In genomic region chr10:100531761-100532160, GRCh38 we compare ENCODE assay signal across 29 cellular contexts. TPM values are rescaled to one million over a fixed set of nuclear protein-coding genes. Genes with fewer than 3 reads are reported as not detected.
A peak's percentile ranks its signal among the peaks of the same experiment; 100 is the strongest.
DNase-seq lines count a peak whose midpoint lies in the region; ATAC-seq and TF ChIP-seq lines count a peak whose summit lies in the region.
"Had no signal": no experiment of that assay in that cellular context is flagged by ENCODE, and none has a peak within 500 bp of the region (broad histone marks: within the 10 kb centered on the region; RNA-seq: fewer than 3 reads in every experiment).

No MANE protein-coding gene starts in this region.

- no peak for DNase-seq in activated T-cell treated with anti-CD3 and anti-CD28 coated beads, Interleukin-2, amount 50 U/mL, for 24 hours
- no peak for DNase-seq in activated T-cell treated with anti-CD3 and anti-CD28 coated beads, Interleukin-2, amount 50 U/mL, for 1 hour
- DNase-seq in activated CD4-positive, alpha-beta memory T cell treated with anti-CD3 and anti-CD28 coated beads, Interleukin-2, amount 10 ng/mL, durations not matched to agents 7 days and 5 days = no peak
- DNase-seq in KG1 (lab: John Stamatoyannopoulos, UW) = no peak
- DNase-seq: activated B cell treated with CpG ODN at 0.5 μM for 24 hours; activated T-cell treated with anti-CD3 and anti-CD28 coated beads, Interleukin-2, amount 50 U/mL, for 4 hours; aorta; BE2C; dermis blood vessel endothelial cell; GOT3; islet precursor cell; Kasumi-1; left ventricle myocardium superior; naive thymus-derived CD4-positive, alpha-beta T cell; NCI-H2029 treated with DMSO at 0.1 percent for 48 hours; NCI-H226; NCI-H774; T-helper 9 cell had no signal

- TF ChIP-seq CTCF in KMS-11 (conservative IDR thresholded peaks at IDR 0.05; ENCODE audit: low read depth, low read length) (no peak), nephron (IDR thresholded peaks at IDR 0.05; ENCODE audit: unreplicated experiment in 3 of 3) (no peak)

- ATAC-seq in HG02571 (IDR thresholded peaks at IDR 0.05; ENCODE audit: unreplicated experiment) = no peak
- no peak for ATAC-seq in GM21360 (IDR thresholded peaks at IDR 0.05; ENCODE audit: unreplicated experiment)
- ATAC-seq: A549; left ventricle myocardium superior; naive thymus-derived CD4-positive, alpha-beta T cell; Right ventricle myocardium inferior had no signal

- H3K4me1 Mint-ChIP-seq in activated T-cell treated with anti-CD3 and anti-CD28 coated beads, Interleukin-2, amount 50 U/mL, for 24 hours (ENCODE audit: low read depth) = peaks cover 34% of the 10 kb centered on the region
- peaks cover 32% of the 10 kb centered on the region for H3K4me1 Mint-ChIP-seq in activated CD4-positive, alpha-beta memory T cell treated with anti-CD3 and anti-CD28 coated beads, Interleukin-2, amount 10 ng/mL, durations not matched to agents 7 days and 5 days
- H3K4me1 Mint-ChIP-seq in nephron = peaks cover 16% of the 10 kb centered on the region

- no peak overlapping the region for H3K4me3 ChIP-seq in KMS-11 (IDR thresholded peaks at IDR 0.05; ENCODE audit: insufficient read depth, low read depth, low read length)
- H3K4me3 ChIP-seq: A549, cardiac muscle cell, smooth muscle cell, suprapubic skin had no signal

- peak overlapping the region; percentile 61 for H3K27ac Mint-ChIP-seq in activated T-cell treated with anti-CD3 and anti-CD28 coated beads, Interleukin-2, amount 50 U/mL, for 24 hours
- peak overlapping the region; percentile 38 for H3K27ac Mint-ChIP-seq in activated CD4-positive, alpha-beta memory T cell treated with anti-CD3 and anti-CD28 coated beads, Interleukin-2, amount 10 ng/mL, durations not matched to agents 7 days and 5 days
- no peak overlapping the region for H3K27ac Mint-ChIP-seq in nephron
- H3K27ac Mint-ChIP-seq: activated B cell treated with CpG ODN at 0.5 μM for 24 hours; activated naive CD4-positive, alpha-beta T cell treated with anti-CD3 and anti-CD28 coated beads, Interleukin-2, amount 50 U/mL, for 24 hours; mesothelial cell of epicardium had no signal

- peaks cover 33% of the 10 kb centered on the region for H3K36me3 Mint-ChIP-seq in activated T-cell treated with anti-CD3 and anti-CD28 coated beads, Interleukin-2, amount 50 U/mL, for 24 hours (ENCODE audit: low read depth)
- H3K36me3 Mint-ChIP-seq in activated CD4-positive, alpha-beta memory T cell treated with anti-CD3 and anti-CD28 coated beads, Interleukin-2, amount 10 ng/mL, durations not matched to agents 7 days and 5 days (ENCODE audit: low read depth) = peaks cover 22% of the 10 kb centered on the region
- peaks cover 5% of the 10 kb centered on the region for H3K36me3 Mint-ChIP-seq in nephron (ENCODE audit: low read depth)

- no peaks in the 10 kb centered on the region for H3K9me3 Mint-ChIP-seq in activated T-cell treated with anti-CD3 and anti-CD28 coated beads, Interleukin-2, amount 50 U/mL, for 24 hours
- H3K9me3 Mint-ChIP-seq in activated CD4-positive, alpha-beta memory T cell treated with anti-CD3 and anti-CD28 coated beads, Interleukin-2, amount 10 ng/mL, durations not matched to agents 7 days and 5 days = no peaks in the 10 kb centered on the region
- H3K9me3 Mint-ChIP-seq in nephron = no peaks in the 10 kb centered on the region
- H3K9me3 Mint-ChIP-seq: activated B cell treated with CpG ODN at 0.5 μM for 24 hours; activated naive CD4-positive, alpha-beta T cell treated with anti-CD3 and anti-CD28 coated beads, Interleukin-2, amount 50 U/mL, for 24 hours; activated T-cell treated with anti-CD3 and anti-CD28 coated beads, Interleukin-2, amount 50 U/mL, for 4 hours; mesothelial cell of epicardium had no signal

- peak overlapping the region; percentile 48 for H3K4me2 ChIP-seq in KMS-11
- H3K4me2 ChIP-seq: A549, smooth muscle cell had no signal

- no peaks in the 10 kb centered on the region for H3K27me3 Mint-ChIP-seq in activated T-cell treated with anti-CD3 and anti-CD28 coated beads, Interleukin-2, amount 50 U/mL, for 24 hours
- no peaks in the 10 kb centered on the region for H3K27me3 Mint-ChIP-seq in activated CD4-positive, alpha-beta memory T cell treated with anti-CD3 and anti-CD28 coated beads, Interleukin-2, amount 10 ng/mL, durations not matched to agents 7 days and 5 days
- H3K27me3 Mint-ChIP-seq in nephron (ENCODE audit: low read depth) = no peaks in the 10 kb centered on the region
- H3K27me3 Mint-ChIP-seq: activated B cell treated with CpG ODN at 0.5 μM for 24 hours; activated naive CD4-positive, alpha-beta T cell treated with anti-CD3 and anti-CD28 coated beads, Interleukin-2, amount 50 U/mL, for 24 hours; naive thymus-derived CD4-positive, alpha-beta T cell had no signal

- no peak overlapping the region for H3K9ac ChIP-seq in KMS-11

- CTCF ChIA-PET in activated CD4-positive, alpha-beta memory T cell treated with anti-CD3 and anti-CD28 coated beads, Interleukin-2, amount 10 ng/mL, durations not matched to agents 7 days and 5 days (lab: Charles Lee) = no interaction called here

- H3K79me2 ChIP-seq in KMS-11 (ENCODE audit: insufficient read depth, low read depth) = peaks cover 32% of the 10 kb centered on the region; the same call in 1 of the 2 replicates

- no peaks in the 10 kb centered on the region for H3K27me3 ChIP-seq in KMS-11 (ENCODE audit: insufficient read depth, low read depth)
- H3K27me3 ChIP-seq: BE2C, cardiac muscle cell, suprapubic skin had no signal

- no peaks in the 10 kb centered on the region for H4K20me1 ChIP-seq in KMS-11 (ENCODE audit: insufficient read depth)

- POLR2A ChIA-PET in activated CD4-positive, alpha-beta memory T cell treated with anti-CD3 and anti-CD28 coated beads, Interleukin-2, amount 10 ng/mL, durations not matched to agents 7 days and 5 days (lab: Charles Lee) = interaction anchor here (8.6 kb wide), 1 partner anchor 21 kb away, joined by 135 read pairs; no protein-coding TSS in a partner anchor

- no peak overlapping the region for H3K4me3 Mint-ChIP-seq in activated T-cell treated with anti-CD3 and anti-CD28 coated beads, Interleukin-2, amount 50 U/mL, for 24 hours
- H3K4me3 Mint-ChIP-seq in activated CD4-positive, alpha-beta memory T cell treated with anti-CD3 and anti-CD28 coated beads, Interleukin-2, amount 10 ng/mL, durations not matched to agents 7 days and 5 days = no peak overlapping the region
- H3K4me3 Mint-ChIP-seq in nephron = peak overlapping the region in 2 of 3 experiments; percentile 10 to 72
- H3K4me3 Mint-ChIP-seq: activated B cell treated with CpG ODN at 0.5 μM for 24 hours; activated naive CD4-positive, alpha-beta T cell treated with anti-CD3 and anti-CD28 coated beads, Interleukin-2, amount 50 U/mL, for 24 hours; activated T-cell treated with anti-CD3 and anti-CD28 coated beads, Interleukin-2, amount 50 U/mL, for 4 hours; mesothelial cell of epicardium had no signal

- H3K27ac ChIP-seq in KMS-11 = peak overlapping the region; percentile 61
- H3K27ac ChIP-seq: A549, cardiac muscle cell, suprapubic skin had no signal

- H3K36me3 ChIP-seq in KMS-11 (ENCODE audit: insufficient read depth) = no peaks in the 10 kb centered on the region

- H3K4me1 ChIP-seq in KMS-11 (ENCODE audit: low read depth, poor library complexity, severe bottlenecking) = peaks cover 63% of the 10 kb centered on the region

- H2AFZ ChIP-seq in KMS-11 (ENCODE audit: low read depth) = no peak overlapping the region

RNA-seq across cellular contexts. Expression of gene NDUFB8, which starts 2.1 kb away (rescaled TPM):
- total RNA-seq in activated CD4-positive, alpha-beta memory T cell treated with anti-CD3 and anti-CD28 coated beads, Interleukin-2, amount 10 ng/mL, durations not matched to agents 7 days and 5 days = 100 to 1,000 TPM; 315 to 324 TPM

RNA-seq across cellular contexts. Expression of gene HIF1AN, which starts 4.0 kb away (rescaled TPM):
- 10 to 100 TPM; 57.7 to 58.8 TPM for total RNA-seq in activated CD4-positive, alpha-beta memory T cell treated with anti-CD3 and anti-CD28 coated beads, Interleukin-2, amount 10 ng/mL, durations not matched to agents 7 days and 5 days

RNA-seq across cellular contexts. Expression of gene SEC31B, which starts 12.1 kb away (rescaled TPM):
- 100 to 1,000 TPM; 138 to 139 TPM for total RNA-seq in activated CD4-positive, alpha-beta memory T cell treated with anti-CD3 and anti-CD28 coated beads, Interleukin-2, amount 10 ng/mL, durations not matched to agents 7 days and 5 days

Comparison
In these comparisons a context has a peak if more than half of its experiments do, and no peak if none do; other contexts are left out.
1. H3K27ac Mint-ChIP-seq: peak in activated T-cell treated with anti-CD3 and anti-CD28 coated beads, Interleukin-2, amount 50 U/mL, for 24 hours (single experiment) and activated CD4-positive, alpha-beta memory T cell treated with anti-CD3 and anti-CD28 coated beads, Interleukin-2, amount 10 ng/mL, durations not matched to agents 7 days and 5 days (single experiment); none in nephron (0 of 3).
2. H3K4me3 Mint-ChIP-seq: peak in nephron (2 of 3); none in activated T-cell treated with anti-CD3 and anti-CD28 coated beads, Interleukin-2, amount 50 U/mL, for 24 hours (single experiment) and activated CD4-positive, alpha-beta memory T cell treated with anti-CD3 and anti-CD28 coated beads, Interleukin-2, amount 10 ng/mL, durations not matched to agents 7 days and 5 days (single experiment).